Comparison of ENCODE assay signal across 3 cellular contexts in the genomic region with DNA sequence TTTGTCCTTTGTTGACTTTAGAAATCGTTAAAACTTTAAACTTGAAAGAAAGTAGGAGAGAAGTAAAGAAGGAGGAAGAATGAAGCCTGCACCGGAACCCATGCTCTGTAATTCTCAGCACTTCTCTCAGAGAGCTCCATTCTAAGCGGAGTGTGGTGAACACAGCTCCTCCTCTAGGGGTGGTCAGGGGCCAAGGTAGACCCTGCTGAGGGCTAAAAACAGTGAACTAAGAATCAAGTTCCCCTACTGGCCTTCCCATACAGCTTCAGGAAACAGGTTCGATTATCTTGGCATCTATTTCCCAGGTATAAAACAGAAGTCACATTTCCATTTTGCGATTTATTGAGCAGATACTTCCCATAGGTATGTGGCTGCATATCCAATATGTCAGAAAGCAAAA.
TF ChIP-seq lines count a peak whose summit lies in the region.

No MANE protein-coding gene starts in this region.

TF ChIP-seq in GM23338, 12 proteins besides CTCF, POLR2A, EP300 and RAD21:
- TF ChIP-seq, protein P1, sequence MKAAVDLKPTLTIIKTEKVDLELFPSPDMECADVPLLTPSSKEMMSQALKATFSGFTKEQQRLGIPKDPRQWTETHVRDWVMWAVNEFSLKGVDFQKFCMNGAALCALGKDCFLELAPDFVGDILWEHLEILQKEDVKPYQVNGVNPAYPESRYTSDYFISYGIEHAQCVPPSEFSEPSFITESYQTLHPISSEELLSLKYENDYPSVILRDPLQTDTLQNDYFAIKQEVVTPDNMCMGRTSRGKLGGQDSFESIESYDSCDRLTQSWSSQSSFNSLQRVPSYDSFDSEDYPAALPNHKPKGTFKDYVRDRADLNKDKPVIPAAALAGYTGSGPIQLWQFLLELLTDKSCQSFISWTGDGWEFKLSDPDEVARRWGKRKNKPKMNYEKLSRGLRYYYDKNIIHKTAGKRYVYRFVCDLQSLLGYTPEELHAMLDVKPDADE (IDR thresholded peaks at IDR 0.05): no peak

TF ChIP-seq in IMR-90, 13 proteins besides CTCF, POLR2A, EP300 and RAD21:
- TF ChIP-seq NFE2L2 (IDR thresholded peaks at IDR 0.05; ENCODE audit: low read depth, low read length): no peak
- no peak for TF ChIP-seq RCOR1 (IDR thresholded peaks at IDR 0.05; ENCODE audit: insufficient replicate concordance, low read length)
- TF ChIP-seq FOS (IDR thresholded peaks at IDR 0.05; ENCODE audit: low read depth, low read length): no peak
- no peak for TF ChIP-seq BHLHE40 (IDR thresholded peaks at IDR 0.05; ENCODE audit: low read depth, low read length)
- TF ChIP-seq MAFK (IDR thresholded peaks at IDR 0.05; ENCODE audit: low read depth, low read length): no peak
- no peak for TF ChIP-seq MXI1 (IDR thresholded peaks at IDR 0.05; ENCODE audit: borderline replicate concordance, low read depth, low read length)
- TF ChIP-seq, protein P2, sequence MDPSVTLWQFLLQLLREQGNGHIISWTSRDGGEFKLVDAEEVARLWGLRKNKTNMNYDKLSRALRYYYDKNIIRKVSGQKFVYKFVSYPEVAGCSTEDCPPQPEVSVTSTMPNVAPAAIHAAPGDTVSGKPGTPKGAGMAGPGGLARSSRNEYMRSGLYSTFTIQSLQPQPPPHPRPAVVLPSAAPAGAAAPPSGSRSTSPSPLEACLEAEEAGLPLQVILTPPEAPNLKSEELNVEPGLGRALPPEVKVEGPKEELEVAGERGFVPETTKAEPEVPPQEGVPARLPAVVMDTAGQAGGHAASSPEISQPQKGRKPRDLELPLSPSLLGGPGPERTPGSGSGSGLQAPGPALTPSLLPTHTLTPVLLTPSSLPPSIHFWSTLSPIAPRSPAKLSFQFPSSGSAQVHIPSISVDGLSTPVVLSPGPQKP (IDR thresholded peaks at IDR 0.05; ENCODE audit: borderline replicate concordance, low read depth, low read length): no peak
- TF ChIP-seq RFX5 (IDR thresholded peaks at IDR 0.05; ENCODE audit: low read depth, low read length): no peak
- TF ChIP-seq MAZ (IDR thresholded peaks at IDR 0.05; ENCODE audit: borderline replicate concordance, low read depth, low read length): no peak
- TF ChIP-seq CHD1 (IDR thresholded peaks at IDR 0.05; ENCODE audit: low read depth, low read length): no peak
- no peak for TF ChIP-seq CEBPB (IDR thresholded peaks at IDR 0.05; ENCODE audit: low read depth, low read length)
- TF ChIP-seq USF2 (IDR thresholded peaks at IDR 0.05; ENCODE audit: low read depth, low read length): no peak
- no peak for TF ChIP-seq SMC3 (IDR thresholded peaks at IDR 0.05; ENCODE audit: low read depth, low read length)

TF ChIP-seq in H1, 55 proteins besides CTCF, POLR2A, EP300 and RAD21:
- TF ChIP-seq SIN3A (conservative IDR thresholded peaks at IDR 0.05 in 1 of 2, IDR thresholded peaks at IDR 0.05 in 1 of 2; ENCODE audit: low read depth in 1 of 2, low read length in 2 of 2) (no peak), SIRT6 (IDR thresholded peaks at IDR 0.05; ENCODE audit: low read length) (no peak), SP1 (IDR thresholded peaks at IDR 0.05; ENCODE audit: low read depth, low read length) (no peak), POU5F1 (IDR thresholded peaks at IDR 0.05; ENCODE audit: low read depth, low read length) (no peak), FOSL1 (IDR thresholded peaks at IDR 0.05; ENCODE audit: insufficient read depth, low read depth, low read length) (no peak), CEBPB (IDR thresholded peaks at IDR 0.05; ENCODE audit: low read depth, low read length) (no peak)
- TF ChIP-seq, protein P3, sequence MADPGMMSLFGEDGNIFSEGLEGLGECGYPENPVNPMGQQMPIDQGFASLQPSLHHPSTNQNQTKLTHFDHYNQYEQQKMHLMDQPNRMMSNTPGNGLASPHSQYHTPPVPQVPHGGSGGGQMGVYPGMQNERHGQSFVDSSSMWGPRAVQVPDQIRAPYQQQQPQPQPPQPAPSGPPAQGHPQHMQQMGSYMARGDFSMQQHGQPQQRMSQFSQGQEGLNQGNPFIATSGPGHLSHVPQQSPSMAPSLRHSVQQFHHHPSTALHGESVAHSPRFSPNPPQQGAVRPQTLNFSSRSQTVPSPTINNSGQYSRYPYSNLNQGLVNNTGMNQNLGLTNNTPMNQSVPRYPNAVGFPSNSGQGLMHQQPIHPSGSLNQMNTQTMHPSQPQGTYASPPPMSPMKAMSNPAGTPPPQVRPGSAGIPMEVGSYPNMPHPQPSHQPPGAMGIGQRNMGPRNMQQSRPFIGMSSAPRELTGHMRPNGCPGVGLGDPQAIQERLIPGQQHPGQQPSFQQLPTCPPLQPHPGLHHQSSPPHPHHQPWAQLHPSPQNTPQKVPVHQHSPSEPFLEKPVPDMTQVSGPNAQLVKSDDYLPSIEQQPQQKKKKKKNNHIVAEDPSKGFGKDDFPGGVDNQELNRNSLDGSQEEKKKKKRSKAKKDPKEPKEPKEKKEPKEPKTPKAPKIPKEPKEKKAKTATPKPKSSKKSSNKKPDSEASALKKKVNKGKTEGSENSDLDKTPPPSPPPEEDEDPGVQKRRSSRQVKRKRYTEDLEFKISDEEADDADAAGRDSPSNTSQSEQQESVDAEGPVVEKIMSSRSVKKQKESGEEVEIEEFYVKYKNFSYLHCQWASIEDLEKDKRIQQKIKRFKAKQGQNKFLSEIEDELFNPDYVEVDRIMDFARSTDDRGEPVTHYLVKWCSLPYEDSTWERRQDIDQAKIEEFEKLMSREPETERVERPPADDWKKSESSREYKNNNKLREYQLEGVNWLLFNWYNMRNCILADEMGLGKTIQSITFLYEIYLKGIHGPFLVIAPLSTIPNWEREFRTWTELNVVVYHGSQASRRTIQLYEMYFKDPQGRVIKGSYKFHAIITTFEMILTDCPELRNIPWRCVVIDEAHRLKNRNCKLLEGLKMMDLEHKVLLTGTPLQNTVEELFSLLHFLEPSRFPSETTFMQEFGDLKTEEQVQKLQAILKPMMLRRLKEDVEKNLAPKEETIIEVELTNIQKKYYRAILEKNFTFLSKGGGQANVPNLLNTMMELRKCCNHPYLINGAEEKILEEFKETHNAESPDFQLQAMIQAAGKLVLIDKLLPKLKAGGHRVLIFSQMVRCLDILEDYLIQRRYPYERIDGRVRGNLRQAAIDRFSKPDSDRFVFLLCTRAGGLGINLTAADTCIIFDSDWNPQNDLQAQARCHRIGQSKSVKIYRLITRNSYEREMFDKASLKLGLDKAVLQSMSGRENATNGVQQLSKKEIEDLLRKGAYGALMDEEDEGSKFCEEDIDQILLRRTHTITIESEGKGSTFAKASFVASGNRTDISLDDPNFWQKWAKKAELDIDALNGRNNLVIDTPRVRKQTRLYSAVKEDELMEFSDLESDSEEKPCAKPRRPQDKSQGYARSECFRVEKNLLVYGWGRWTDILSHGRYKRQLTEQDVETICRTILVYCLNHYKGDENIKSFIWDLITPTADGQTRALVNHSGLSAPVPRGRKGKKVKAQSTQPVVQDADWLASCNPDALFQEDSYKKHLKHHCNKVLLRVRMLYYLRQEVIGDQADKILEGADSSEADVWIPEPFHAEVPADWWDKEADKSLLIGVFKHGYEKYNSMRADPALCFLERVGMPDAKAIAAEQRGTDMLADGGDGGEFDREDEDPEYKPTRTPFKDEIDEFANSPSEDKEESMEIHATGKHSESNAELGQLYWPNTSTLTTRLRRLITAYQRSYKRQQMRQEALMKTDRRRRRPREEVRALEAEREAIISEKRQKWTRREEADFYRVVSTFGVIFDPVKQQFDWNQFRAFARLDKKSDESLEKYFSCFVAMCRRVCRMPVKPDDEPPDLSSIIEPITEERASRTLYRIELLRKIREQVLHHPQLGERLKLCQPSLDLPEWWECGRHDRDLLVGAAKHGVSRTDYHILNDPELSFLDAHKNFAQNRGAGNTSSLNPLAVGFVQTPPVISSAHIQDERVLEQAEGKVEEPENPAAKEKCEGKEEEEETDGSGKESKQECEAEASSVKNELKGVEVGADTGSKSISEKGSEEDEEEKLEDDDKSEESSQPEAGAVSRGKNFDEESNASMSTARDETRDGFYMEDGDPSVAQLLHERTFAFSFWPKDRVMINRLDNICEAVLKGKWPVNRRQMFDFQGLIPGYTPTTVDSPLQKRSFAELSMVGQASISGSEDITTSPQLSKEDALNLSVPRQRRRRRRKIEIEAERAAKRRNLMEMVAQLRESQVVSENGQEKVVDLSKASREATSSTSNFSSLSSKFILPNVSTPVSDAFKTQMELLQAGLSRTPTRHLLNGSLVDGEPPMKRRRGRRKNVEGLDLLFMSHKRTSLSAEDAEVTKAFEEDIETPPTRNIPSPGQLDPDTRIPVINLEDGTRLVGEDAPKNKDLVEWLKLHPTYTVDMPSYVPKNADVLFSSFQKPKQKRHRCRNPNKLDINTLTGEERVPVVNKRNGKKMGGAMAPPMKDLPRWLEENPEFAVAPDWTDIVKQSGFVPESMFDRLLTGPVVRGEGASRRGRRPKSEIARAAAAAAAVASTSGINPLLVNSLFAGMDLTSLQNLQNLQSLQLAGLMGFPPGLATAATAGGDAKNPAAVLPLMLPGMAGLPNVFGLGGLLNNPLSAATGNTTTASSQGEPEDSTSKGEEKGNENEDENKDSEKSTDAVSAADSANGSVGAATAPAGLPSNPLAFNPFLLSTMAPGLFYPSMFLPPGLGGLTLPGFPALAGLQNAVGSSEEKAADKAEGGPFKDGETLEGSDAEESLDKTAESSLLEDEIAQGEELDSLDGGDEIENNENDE (IDR thresholded peaks at IDR 0.05; ENCODE audit: insufficient replicate concordance, low read length): no peak
- TF ChIP-seq, protein P4, sequence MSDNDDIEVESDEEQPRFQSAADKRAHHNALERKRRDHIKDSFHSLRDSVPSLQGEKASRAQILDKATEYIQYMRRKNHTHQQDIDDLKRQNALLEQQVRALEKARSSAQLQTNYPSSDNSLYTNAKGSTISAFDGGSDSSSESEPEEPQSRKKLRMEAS (IDR thresholded peaks at IDR 0.05): no peak
- TF ChIP-seq, protein P5, sequence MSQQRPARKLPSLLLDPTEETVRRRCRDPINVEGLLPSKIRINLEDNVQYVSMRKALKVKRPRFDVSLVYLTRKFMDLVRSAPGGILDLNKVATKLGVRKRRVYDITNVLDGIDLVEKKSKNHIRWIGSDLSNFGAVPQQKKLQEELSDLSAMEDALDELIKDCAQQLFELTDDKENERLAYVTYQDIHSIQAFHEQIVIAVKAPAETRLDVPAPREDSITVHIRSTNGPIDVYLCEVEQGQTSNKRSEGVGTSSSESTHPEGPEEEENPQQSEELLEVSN (IDR thresholded peaks at IDR 0.05): no peak
TF ChIP-seq in H1: peak in this region for 0.
